10 cellular contexts compared by ENCODE assay signal in genomic region chr15:93071469-93071891, GRCh38. TPM values are rescaled to one million over a fixed set of nuclear protein-coding genes. Genes with fewer than 3 reads are reported as not detected.
A peak's percentile ranks its signal among the peaks of the same experiment; 100 is the strongest.
DNase-seq lines count a peak whose midpoint lies in the region; ATAC-seq and TF ChIP-seq lines count a peak whose summit lies in the region.
"Had no signal": no experiment of that assay in that cellular context is flagged by ENCODE, and none has a peak within 500 bp of the region (broad histone marks: within the 10 kb centered on the region; RNA-seq: fewer than 3 reads in every experiment).

No MANE protein-coding gene starts in this region.

- no peaks in the 10 kb centered on the region for H3K36me3 ChIP-seq in breast epithelium
- H3K36me3 ChIP-seq in gastrocnemius medialis: no peaks in the 10 kb centered on the region

- no peaks in the 10 kb centered on the region for H3K27me3 ChIP-seq in breast epithelium
- H3K27me3 ChIP-seq in gastrocnemius medialis: no peaks in the 10 kb centered on the region

- in situ Hi-C loops in gastrocnemius medialis (cut with MboI; ENCODE audit: low sequenced_read_pairs in 4 of 4): loop anchor here in 1 of 4 donors (25.0 kb wide), 1 partner anchor 916 kb away; no protein-coding TSS in a partner anchor

- H3K9me3 ChIP-seq in breast epithelium: no peaks in the 10 kb centered on the region
- H3K9me3 ChIP-seq in iPS-18c (ENCODE audit: control insufficient read depth, insufficient read depth, low read length): peaks cover 3% of the 10 kb centered on the region
- no peaks in the 10 kb centered on the region for H3K9me3 ChIP-seq in gastrocnemius medialis

- ATAC-seq in gastrocnemius medialis (no peak), GM21737 (IDR thresholded peaks at IDR 0.05; ENCODE audit: unreplicated experiment) (no peak)
- ATAC-seq: HepG2 had no signal

- DNase-seq in breast epithelium (ENCODE audit: low spot score in 2 of 2) (no peak), gastrocnemius medialis (no peak), middle frontal gyrus (ENCODE audit: extremely low spot score, low spot score) (no peak), cerebellar nuclear complex (lab: John Stamatoyannopoulos, UW) (no peak)
- no peak for DNase-seq in activated naive CD4-positive, alpha-beta T cell treated with Interleukin-2 at 50 U/mL for 16 hours
- DNase-seq: EL had no signal

- H3K27ac ChIP-seq in breast epithelium (peak overlapping the region; percentile 85 to 86), gastrocnemius medialis (peak overlapping the region; percentile 94 to 98 (median 96))

- H3K4me3 ChIP-seq in GM08714 (ENCODE audit: low read length): peak overlapping the region; percentile 7; the same call in 1 of the 2 replicates
- peak overlapping the region; percentile 79 to 84 (median 82) for H3K4me3 ChIP-seq in breast epithelium
- peak overlapping the region; percentile 94 for H3K4me3 ChIP-seq in iPS-18c (ENCODE audit: insufficient read depth, low read depth, low read length)
- H3K4me3 ChIP-seq in gastrocnemius medialis: peak overlapping the region; percentile 64 to 93 (median 74)

- no peak for TF ChIP-seq CTCF in breast epithelium (IDR thresholded peaks at IDR 0.05)
- TF ChIP-seq CTCF in gastrocnemius medialis (IDR thresholded peaks at IDR 0.05 in 4 of 5, conservative IDR thresholded peaks at IDR 0.05 in 1 of 5): no peak

- TF ChIP-seq POLR2A in breast epithelium (IDR thresholded peaks at IDR 0.05) (no peak), gastrocnemius medialis (IDR thresholded peaks at IDR 0.05) (no peak)

- intact Hi-C loops in breast epithelium (cut with DNase I; ENCODE audit: low total_unique reads): loop anchor here (2.0 kb wide), 1 partner anchor 43 kb away; no protein-coding TSS in a partner anchor
- intact Hi-C loops in gastrocnemius medialis (cut with DNase I; ENCODE audit: low total_unique reads): loop anchor here (2.0 to 5.0 kb wide), 2 partner anchors 149 to 263 kb away; no protein-coding TSS in a partner anchor

- H3K4me1 ChIP-seq in breast epithelium: peaks cover 0 to 10% of the 10 kb centered on the region in 2 donors
- H3K4me1 ChIP-seq in gastrocnemius medialis: peaks cover 79 to 88% of the 10 kb centered on the region in 2 donors

RNA-seq across cellular contexts. Expression of gene RGMA, which starts 17.5 kb away (rescaled TPM):
- total RNA-seq in breast epithelium (10 to 100 TPM in 2 of 3 donors, 1 to 10 TPM in 1; 9.7 to 17.7 (median 14.4) TPM), gastrocnemius medialis (100 to 1,000 TPM; 150 to 290 (median 184) TPM)
- total RNA-seq: HepG2 had no signal

Comparison
In these comparisons a context has a peak if more than half of its experiments do, and no peak if none do; other contexts are left out.
1. H3K4me3 ChIP-seq: peak in every context shown above with its lines; median percentile 94 in iPS-18c; 82 in breast epithelium; 74 in gastrocnemius medialis; 7 in GM08714.
2. RNA of gene RGMA, which starts 17.5 kb away (total RNA-seq): 150 to 290 TPM in gastrocnemius medialis; 9.7 to 17.7 TPM in breast epithelium; every median in the first group is over 4 times any median in the second.